Comparison of ENCODE assay signal across 11 cellular contexts in genomic region chr22:50299724-50300619, GRCh38. TPM values are rescaled to one million over a fixed set of nuclear protein-coding genes. Genes with fewer than 3 reads are reported as not detected.
DNase-seq lines count a peak whose midpoint lies in the region; ATAC-seq lines count a peak whose summit lies in the region.
"Had no signal": no experiment of that assay in that cellular context is flagged by ENCODE, and none has a peak within 500 bp of the region (broad histone marks: within the 10 kb centered on the region; RNA-seq: fewer than 3 reads in every experiment).

No MANE protein-coding gene starts in this region.

- H3K9ac ChIP-seq in BLaER1 (peak overlapping the region; percentile 99), trophoblast cell (ENCODE audit: low read length) (no peak overlapping the region)

- peak overlapping the region; percentile 52 for H4K91ac ChIP-seq in trophoblast cell (ENCODE audit: low read depth, low read length)

- peak; percentile 38 for DNase-seq in RPMI8226
- DNase-seq in left ventricle myocardium superior = peak; percentile 62
- peak; percentile 73 to 77 for DNase-seq in trophoblast cell
- no peak for DNase-seq in GF-D8 (lab: John Stamatoyannopoulos, UW)
- no peak for DNase-seq in activated naive CD4-positive, alpha-beta T cell treated with Interleukin-2 at 50 U/mL for 16 hours
- DNase-seq in activated CD8-positive, alpha-beta memory T cell treated with anti-CD3 and anti-CD28 coated beads for 24 hours = no peak
- DNase-seq in activated effector memory CD4-positive, alpha-beta T cell treated with Interleukin-2 at 50 U/mL for 16 hours = no peak
- DNase-seq: activated T-cell treated with anti-CD3 and anti-CD28 coated beads, Interleukin-2, amount 50 U/mL, for 48 hours; MV-4-11 had no signal

- no peak for ATAC-seq in left ventricle myocardium superior
- ATAC-seq: esophagus mucosa had no signal

- no peak overlapping the region for H3K23ac ChIP-seq in trophoblast cell (ENCODE audit: low read length)

- peak overlapping the region; percentile 46 for H4K8ac ChIP-seq in trophoblast cell (ENCODE audit: low read depth, low read length)

- peak overlapping the region; percentile 44 for H2AK5ac ChIP-seq in trophoblast cell (ENCODE audit: low read length)

- H2BK5ac ChIP-seq in trophoblast cell (ENCODE audit: low read depth, low read length, poor library complexity) = no peak overlapping the region

- peaks cover 11% of the 10 kb centered on the region for H3K79me2 ChIP-seq in trophoblast cell (ENCODE audit: control insufficient read depth, insufficient read depth, low read length, poor library complexity)

- H2BK12ac ChIP-seq in trophoblast cell (ENCODE audit: low read length) = peak overlapping the region; percentile 44

- H3K14ac ChIP-seq in trophoblast cell (ENCODE audit: low read length) = peak overlapping the region; percentile 16

- H3K18ac ChIP-seq in trophoblast cell (ENCODE audit: low read length) = peak overlapping the region; percentile 8

- no peaks in the 10 kb centered on the region for H3K27me3 ChIP-seq in BLaER1
- H3K27me3 ChIP-seq in trophoblast cell (ENCODE audit: insufficient read depth, low read length) = no peaks in the 10 kb centered on the region

- intact Hi-C loops in left ventricle myocardium superior (cut with micrococcal nuclease) = no loop called here

- H3K4me2 ChIP-seq in BLaER1 = peak overlapping the region; percentile 100
- H3K4me2 ChIP-seq in trophoblast cell (ENCODE audit: low read length) = peak overlapping the region; percentile 77

- peaks cover 100% of the 10 kb centered on the region for H4K20me1 ChIP-seq in BLaER1

- H3K4me1 ChIP-seq in BLaER1 = peaks cover 98% of the 10 kb centered on the region
- H3K4me1 ChIP-seq in trophoblast cell (ENCODE audit: control insufficient read depth in 1 of 2, insufficient read depth in 2 of 2, low read length in 2 of 2) = peaks cover 41 to 46% of the 10 kb centered on the region in 2 experiments

- WGBS in trophoblast cell (ENCODE audit: extremely low coverage, insufficient coverage, insufficient read length) = no CpG with 5 or more reads among the region's 99 CpGs

- peak overlapping the region; percentile 98 for H3K27ac ChIP-seq in BLaER1
- no peak overlapping the region for H3K27ac ChIP-seq in trophoblast cell (ENCODE audit: low read depth, low read length)

- no peak overlapping the region for H4K12ac ChIP-seq in trophoblast cell (ENCODE audit: low read depth, low read length)

- H3K4me3 ChIP-seq in BLaER1 (peak overlapping the region; percentile 66), trophoblast cell (ENCODE audit: low read depth, low read length) (peak overlapping the region; percentile 53)

- H3K4ac ChIP-seq in trophoblast cell (ENCODE audit: low read depth, low read length) = peak overlapping the region; percentile 24

- peak overlapping the region; percentile 10 for H2AFZ ChIP-seq in trophoblast cell (ENCODE audit: insufficient read depth, low read length, poor library complexity)

- H3K36me3 ChIP-seq in BLaER1 (0 out of 2 replicates have a peak, but pooled peaks cover 6% of the 10 kb centered on the region), trophoblast cell (ENCODE audit: control insufficient read depth in 1 of 2, insufficient read depth in 2 of 2, low read length in 2 of 2) (peaks cover 5 to 6% of the 10 kb centered on the region in 2 experiments)

- H3K9me3 ChIP-seq in BLaER1 (no peaks in the 10 kb centered on the region), trophoblast cell (ENCODE audit: insufficient read depth, low read depth, low read length) (peaks cover 4% of the 10 kb centered on the region)

- peak overlapping the region; percentile 47 for H2BK120ac ChIP-seq in trophoblast cell (ENCODE audit: insufficient read depth, low read length, poor library complexity)

- H3K79me1 ChIP-seq in trophoblast cell (ENCODE audit: low read length) = peaks cover 16% of the 10 kb centered on the region

RNA-seq across cellular contexts. Expression of gene PLXNB2, which starts 7.5 kb away (rescaled TPM):
- total RNA-seq in left ventricle myocardium superior = 81.7 TPM
- 61.9 and 66.1 TPM in 2 replicates for polyA plus RNA-seq in trophoblast cell (2013)

RNA-seq across cellular contexts. Expression of gene DENND6B, which starts 26.8 kb away (rescaled TPM):
- total RNA-seq in left ventricle myocardium superior = 1.4 TPM
- 0.97 and 1.2 TPM in 2 replicates for polyA plus RNA-seq in trophoblast cell (2013)

RNA-seq across cellular contexts. Expression of gene MAPK11, which starts 29.8 kb away (rescaled TPM):
- 9.1 TPM for total RNA-seq in left ventricle myocardium superior
- 0.15 and 0.29 TPM in 2 replicates for polyA plus RNA-seq in trophoblast cell (2013)

RNA-seq across cellular contexts. Expression of gene MAPK12, which starts 38.5 kb away (rescaled TPM):
- total RNA-seq in left ventricle myocardium superior = 15.8 TPM
- polyA plus RNA-seq in trophoblast cell (2013) = 2.5 and 2.7 TPM in 2 replicates

RNA-seq across cellular contexts. Expression of gene PPP6R2, which starts 43.2 kb away (rescaled TPM):
- total RNA-seq in left ventricle myocardium superior = 44.3 TPM
- polyA plus RNA-seq in trophoblast cell (2013) = 25.5 and 25.7 TPM in 2 replicates

Comparison
In these comparisons a context has a peak if more than half of its experiments do, and no peak if none do; other contexts are left out.
1. DNase-seq: peak in RPMI8226 (single experiment), left ventricle myocardium superior (single experiment) and trophoblast cell (2 of 2); none in GF-D8 (single experiment), activated naive CD4-positive, alpha-beta T cell treated with Interleukin-2 at 50 U/mL for 16 hours (single experiment), activated CD8-positive, alpha-beta memory T cell treated with anti-CD3 and anti-CD28 coated beads for 24 hours (single experiment) and activated effector memory CD4-positive, alpha-beta T cell treated with Interleukin-2 at 50 U/mL for 16 hours (single experiment).